25 cellular contexts compared by ENCODE assay signal in genomic region chr10:130387936-130388580, GRCh38.
DNase-seq lines count a peak whose midpoint lies in the region; ATAC-seq, FAIRE-seq and TF ChIP-seq lines count a peak whose summit lies in the region.
"Had no signal": no experiment of that assay in that cellular context is flagged by ENCODE, and none has a peak within 500 bp of the region (broad histone marks: within the 10 kb centered on the region; RNA-seq: fewer than 3 reads in every experiment).

No MANE protein-coding gene starts in this region.

- 54 to 75% (median 71%) methylated on average over 9 to 11 of the region's 11 CpGs for WGBS in heart left ventricle, 4 donors
- 49 to 54% methylated on average over 11 of the region's 11 CpGs for WGBS in pancreas, 2 donors

- H3K9me3 Mint-ChIP-seq in activated T-cell treated with anti-CD3 and anti-CD28 coated beads, Interleukin-2, amount 50 U/mL, for 4 hours = peaks cover 19% of the 10 kb centered on the region

- H3K27ac ChIP-seq in heart left ventricle = no peak overlapping the region
- H3K27ac ChIP-seq in pancreas = no peak overlapping the region
- H3K27ac ChIP-seq: A549; BLaER1 treated with 17β-estradiol and CSF1 and Interleukin-3, amounts not matched to agents 10 nM and 100 nM; GM23248 had no signal

- no peak overlapping the region for H3K4me3 Mint-ChIP-seq in activated T-cell treated with anti-CD3 and anti-CD28 coated beads, Interleukin-2, amount 50 U/mL, for 4 hours
- H3K4me3 Mint-ChIP-seq: CD4-positive, alpha-beta memory T cell had no signal

- H3K4me3 ChIP-seq in heart left ventricle (no peak overlapping the region), pancreas (no peak overlapping the region)
- H3K4me3 ChIP-seq: A549; BLaER1 treated with 17β-estradiol and CSF1 and Interleukin-3, amounts not matched to agents 10 nM and 100 nM; GM23248 had no signal

- intact Hi-C loops in Right ventricle myocardium inferior (cut with DNase I) = no loop called here
- intact Hi-C loops in heart left ventricle (cut with DNase I) = no loop called here
- intact Hi-C loops in pancreas (cut with DNase I) = no loop called here

- H3K36me3 ChIP-seq in heart left ventricle (no peaks in the 10 kb centered on the region), pancreas (no peaks in the 10 kb centered on the region)
- H3K36me3 ChIP-seq: BE2C; BLaER1 treated with 17β-estradiol and CSF1 and Interleukin-3, amounts not matched to agents 10 nM and 100 nM had no signal

- H3K4me1 ChIP-seq in heart left ventricle = no peaks in the 10 kb centered on the region
- H3K4me1 ChIP-seq in pancreas = no peaks in the 10 kb centered on the region
- H3K4me1 ChIP-seq: A549, BE2C had no signal

- TF ChIP-seq CTCF in heart left ventricle (IDR thresholded peaks at IDR 0.05) (no peak), pancreas (IDR thresholded peaks at IDR 0.05) (no peak)

- H3K27me3 Mint-ChIP-seq in activated T-cell treated with anti-CD3 and anti-CD28 coated beads, Interleukin-2, amount 50 U/mL, for 4 hours (ENCODE audit: low read depth) = peaks cover 6% of the 10 kb centered on the region

- peak; percentile 28 for DNase-seq in Right ventricle myocardium inferior (ENCODE audit: missing footprints)
- DNase-seq in heart left ventricle = no peak
- DNase-seq in NCI-H2196 treated with DMSO at 0.1 percent for 48 hours (lab: John Stamatoyannopoulos, UW; ENCODE audit: unreplicated experiment) = peak; percentile 17
- DNase-seq in pancreas = peak in 4 of 6 donors; percentile 31 to 81 (median 46)
- DNase-seq in C1 segment of cervical spinal cord (lab: John Stamatoyannopoulos, UW) = no peak
- no peak for DNase-seq in DMS53 treated with DMSO at 0.1 percent for 48 hours (lab: John Stamatoyannopoulos, UW; ENCODE audit: unreplicated experiment)
- DNase-seq in activated T-cell treated with anti-CD3 and anti-CD28 coated beads, Interleukin-2, amount 50 U/mL, for 4 hours = no peak
- DNase-seq: 8988T; ACHN; AML-193; BE2C; Calu3; CD4-positive, alpha-beta memory T cell; COR-L47; DMS53; DND-41; GM23248; H7; HCEC 1CT had no signal

- peaks cover 0 to 9% (median 0%) of the 10 kb centered on the region in 12 donors for H3K9me3 ChIP-seq in heart left ventricle
- H3K9me3 ChIP-seq in pancreas = no peaks in the 10 kb centered on the region
- H3K9me3 ChIP-seq: BE2C had no signal

- no peak for ATAC-seq in Right ventricle myocardium inferior
- no peak for ATAC-seq in heart left ventricle
- peak in 3 of 4 donors; percentile 29 to 96 (median 75) for ATAC-seq in pancreas
- ATAC-seq in activated T-cell treated with anti-CD3 and anti-CD28 coated beads, Interleukin-2, amount 50 U/mL, for 4 hours = no peak
- ATAC-seq: A549 had no signal

- no peak for FAIRE-seq in pancreas (lab: Jason Lieb, UNC)
- FAIRE-seq: A549, G401.6, GM12892, GM19239, H1 had no signal

- no peaks in the 10 kb centered on the region for H3K36me3 Mint-ChIP-seq in activated T-cell treated with anti-CD3 and anti-CD28 coated beads, Interleukin-2, amount 50 U/mL, for 4 hours (ENCODE audit: insufficient read depth)

- H3K27me3 ChIP-seq in heart left ventricle = peaks cover 0 to 5% (median 0%) of the 10 kb centered on the region in 9 donors
- H3K27me3 ChIP-seq in pancreas = no peaks in the 10 kb centered on the region
- H3K27me3 ChIP-seq: BE2C; BLaER1 treated with 17β-estradiol and CSF1 and Interleukin-3, amounts not matched to agents 10 nM and 100 nM had no signal

- TF ChIP-seq POLR2A in heart left ventricle (IDR thresholded peaks at IDR 0.05) = no peak

- no peaks in the 10 kb centered on the region for H3K4me1 Mint-ChIP-seq in activated T-cell treated with anti-CD3 and anti-CD28 coated beads, Interleukin-2, amount 50 U/mL, for 4 hours (ENCODE audit: low read depth)
- H3K4me1 Mint-ChIP-seq: CD4-positive, alpha-beta memory T cell had no signal

Comparison
In these comparisons a context has a peak if more than half of its experiments do, and no peak if none do; other contexts are left out.
1. DNase-seq: peak in Right ventricle myocardium inferior (single experiment), NCI-H2196 treated with DMSO at 0.1 percent for 48 hours (single experiment) and pancreas (4 of 6); none in heart left ventricle (0 of 5), C1 segment of cervical spinal cord (0 of 14), DMS53 treated with DMSO at 0.1 percent for 48 hours (single experiment) and activated T-cell treated with anti-CD3 and anti-CD28 coated beads, Interleukin-2, amount 50 U/mL, for 4 hours (single experiment).
2. ATAC-seq: peak in pancreas (3 of 4); none in Right ventricle myocardium inferior (single experiment), heart left ventricle (0 of 4) and activated T-cell treated with anti-CD3 and anti-CD28 coated beads, Interleukin-2, amount 50 U/mL, for 4 hours (0 of 2).